In genomic region chr9:15373881-15374280, GRCh38 we compare ENCODE assay signal across 1 cellular context.
TF ChIP-seq lines count a peak whose summit lies in the region.

No MANE protein-coding gene starts in this region.

TF ChIP-seq in WTC11, 78 proteins besides CTCF, POLR2A, EP300 and RAD21 (continued from another document):
- TF ChIP-seq AR (CRISPR knock-in tag; IDR thresholded peaks at IDR 0.05) (no peak), NFYB (CRISPR knock-in tag; conservative IDR thresholded peaks at IDR 0.05; ENCODE audit: low read depth) (no peak)
TF ChIP-seq in WTC11: peak in this region for 0.
